In the genomic region with DNA sequence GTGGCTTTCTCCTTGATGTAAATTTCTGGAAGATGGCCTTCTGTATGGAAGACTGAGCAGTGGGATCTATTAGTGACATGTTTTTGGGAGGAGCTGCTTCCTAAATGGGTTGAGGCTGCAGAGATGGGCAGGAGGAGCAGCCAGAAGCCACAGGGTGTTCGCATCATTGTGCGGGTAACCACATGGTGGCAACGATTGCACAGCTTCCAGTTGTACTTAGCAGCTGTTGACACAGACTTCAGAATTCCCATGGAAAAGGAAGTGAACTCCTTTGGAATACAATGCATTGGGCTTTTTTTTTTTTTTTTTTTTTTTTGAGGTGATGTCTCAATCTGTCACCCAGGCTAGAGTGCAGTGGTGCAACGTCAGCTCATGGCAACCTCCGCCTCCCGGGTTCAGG, we compare ENCODE assay signal across 8 cellular contexts.
DNase-seq lines count a peak whose midpoint lies in the region; ATAC-seq and TF ChIP-seq lines count a peak whose summit lies in the region.

No MANE protein-coding gene starts in this region.

- DNase-seq in NCI-H1417 (lab: John Stamatoyannopoulos, UW) (peak; percentile 9 to 57 (median 9)), NCI-H1417 treated with DMSO at 0.1 percent for 48 hours (lab: John Stamatoyannopoulos, UW) (no peak), NCI-H526 (lab: John Stamatoyannopoulos, UW) (peak; percentile 49 to 57), fibroblast of gingiva (ENCODE audit: low read depth) (peak; percentile 63), psoas muscle (peak; percentile 13 to 60), esophagus squamous epithelium (lab: John Stamatoyannopoulos, UW) (no peak), NCI-H2227 treated with DMSO at 0.1 percent for 48 hours (lab: John Stamatoyannopoulos, UW) (no peak)
- DNase-seq in activated T-cell treated with anti-CD3 and anti-CD28 coated beads, Interleukin-2, amount 50 U/mL, for 48 hours, result no peak

- H3K36me3 ChIP-seq in psoas muscle (ENCODE audit: insufficient read depth in 1 of 2, low read depth in 1 of 2) (no peaks in the 10 kb centered on the region), esophagus squamous epithelium (no peaks in the 10 kb centered on the region)

- no peaks in the 10 kb centered on the region for H3K9me3 ChIP-seq in psoas muscle
- no peaks in the 10 kb centered on the region for H3K9me3 ChIP-seq in esophagus squamous epithelium

- intact Hi-C loops in psoas muscle (cut with DNase I), result loop anchor here in 1 of 2 donors (10.0 kb wide), 1 partner anchor 719 kb away; no protein-coding TSS in a partner anchor
- intact Hi-C loops in esophagus squamous epithelium (cut with DNase I), result no loop called here

- H3K27me3 ChIP-seq in psoas muscle (ENCODE audit: insufficient read depth in 3 of 3, low read length in 2 of 3), result no peaks in the 10 kb centered on the region
- H3K27me3 ChIP-seq in esophagus squamous epithelium, result no peaks in the 10 kb centered on the region

- TF ChIP-seq POLR2A in esophagus squamous epithelium (IDR thresholded peaks at IDR 0.05), result no peak

- H3K4me1 ChIP-seq in psoas muscle, result peaks cover 34% of the 10 kb centered on the region
- peaks cover 4 to 17% (median 8%) of the 10 kb centered on the region in 3 donors for H3K4me1 ChIP-seq in esophagus squamous epithelium

- 47 to 62% (median 62%) methylated on average over 6 of the region's 6 CpGs for WGBS in psoas muscle, 3 donors
- 60 to 67% methylated on average over 2 to 6 of the region's 6 CpGs for WGBS in esophagus squamous epithelium, 2 donors

- TF ChIP-seq CTCF in psoas muscle (IDR thresholded peaks at IDR 0.05), result peak; percentile 23
- TF ChIP-seq CTCF in esophagus squamous epithelium (IDR thresholded peaks at IDR 0.05), result peak in 1 of 6 experiments; percentile 22

- peak; percentile 71 to 87 (median 82) for ATAC-seq in psoas muscle

- H3K27ac ChIP-seq in psoas muscle (no peak overlapping the region), esophagus squamous epithelium (no peak overlapping the region)

- H3K4me3 ChIP-seq in psoas muscle (no peak overlapping the region), esophagus squamous epithelium (no peak overlapping the region)

Comparison
In these comparisons a context has a peak if more than half of its experiments do, and no peak if none do; other contexts are left out.
1. DNase-seq: peak in NCI-H1417 (3 of 3), NCI-H526 (2 of 2), fibroblast of gingiva (single experiment) and psoas muscle (2 of 2); none in NCI-H1417 treated with DMSO at 0.1 percent for 48 hours (single experiment), esophagus squamous epithelium (single experiment), NCI-H2227 treated with DMSO at 0.1 percent for 48 hours (single experiment) and activated T-cell treated with anti-CD3 and anti-CD28 coated beads, Interleukin-2, amount 50 U/mL, for 48 hours (0 of 2).